ENCODE assay signal across 9 cellular contexts in the genomic region with DNA sequence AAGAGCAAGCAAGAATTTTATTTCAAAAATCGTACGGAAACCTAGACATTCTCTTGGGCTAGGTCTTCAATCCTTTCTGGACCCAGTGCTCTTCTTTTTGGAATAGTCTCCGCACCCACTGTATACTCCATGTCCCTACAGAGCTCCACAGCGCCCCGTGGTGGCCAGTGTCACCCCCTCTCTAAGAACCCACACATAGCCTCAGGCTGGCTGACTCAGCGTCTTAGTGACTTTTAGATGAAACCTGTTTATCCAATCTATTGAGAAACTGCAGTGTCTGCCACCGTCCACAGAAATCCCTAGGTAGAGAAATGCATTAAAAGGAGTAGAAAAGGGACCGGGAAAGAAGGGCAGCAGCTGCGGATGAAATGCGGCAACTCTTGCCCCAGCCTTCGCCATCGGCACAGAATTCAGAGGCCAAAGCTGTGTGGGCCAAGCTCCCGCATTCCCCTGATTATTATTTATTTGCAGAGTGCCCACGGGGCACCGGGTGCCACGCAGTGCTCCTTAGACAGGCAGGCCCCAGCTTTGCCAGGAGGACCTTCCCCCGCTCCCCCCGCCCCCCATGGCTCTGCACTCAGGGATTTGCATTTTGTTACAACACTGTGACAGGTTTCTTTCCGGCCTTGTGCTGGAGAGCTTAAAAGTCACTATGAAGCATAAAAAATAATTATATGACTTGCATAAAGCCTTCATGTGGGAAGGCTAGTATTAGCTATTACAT.
DNase-seq lines count a peak whose midpoint lies in the region; ATAC-seq, FAIRE-seq and TF ChIP-seq lines count a peak whose summit lies in the region.
"Had no signal": no experiment of that assay in that cellular context is flagged by ENCODE, and none has a peak within 500 bp of the region (broad histone marks: within the 10 kb centered on the region; RNA-seq: fewer than 3 reads in every experiment).

No MANE protein-coding gene starts in this region.

- POLR2A ChIA-PET in A549 (lab: Yijun Ruan, JAX) (no interaction called here), OCI-LY7 (lab: Charles Lee) (interaction anchor here (0.6 kb wide), 1 partner anchor 492 kb away, joined by 4 read pairs; no protein-coding TSS in a partner anchor)

- peaks cover 23% of the 10 kb centered on the region for H3K27me3 Mint-ChIP-seq in activated T-cell treated with anti-CD3 and anti-CD28 coated beads, Interleukin-2, amount 50 U/mL, for 4 hours (ENCODE audit: low read depth)

- no peaks in the 10 kb centered on the region for H4K20me1 ChIP-seq in OCI-LY7 (ENCODE audit: insufficient read depth, low read length)

- ATAC-seq in A549 = peak in 1 of 2 experiments; percentile 74; a peak in 3 of 6 replicates
- no peak for ATAC-seq in activated T-cell treated with anti-CD3 and anti-CD28 coated beads, Interleukin-2, amount 50 U/mL, for 4 hours

- TF ChIP-seq CTCF in A549 (IDR thresholded peaks at IDR 0.05) (no peak; the same call in 2 of the 3 replicates), OCI-LY7 (conservative IDR thresholded peaks at IDR 0.05; ENCODE audit: low read length) (peak; percentile 72), esophagus muscularis mucosa (IDR thresholded peaks at IDR 0.05) (peak in 2 of 3 experiments; percentile 9 to 12)

- CTCF ChIA-PET in A549 (lab: Yijun Ruan, JAX) = interaction anchor here (0.6 to 3.5 kb wide), 5 partner anchors 9 to 176 kb away, joined by 3 to 10 read pairs (median 3); no protein-coding TSS in a partner anchor
- CTCF ChIA-PET in OCI-LY7 (lab: Charles Lee; ENCODE audit: unreplicated experiment) = no interaction called here

- no peak overlapping the region for H2AFZ ChIP-seq in OCI-LY7 (ENCODE audit: low read length)

- H3K79me2 ChIP-seq in OCI-LY7 (ENCODE audit: insufficient read depth, low read depth, low read length) = no peaks in the 10 kb centered on the region

- 53% methylated on average over 19 of the region's 19 CpGs for WGBS in A549 (ENCODE audit: missing lambda C conversion rate)
- WGBS in esophagus muscularis mucosa = 66% methylated on average over 19 of the region's 19 CpGs

- H3K36me3 Mint-ChIP-seq in activated T-cell treated with anti-CD3 and anti-CD28 coated beads, Interleukin-2, amount 50 U/mL, for 4 hours (ENCODE audit: insufficient read depth) = no peaks in the 10 kb centered on the region

- DNase-seq in A549 (ENCODE audit: low read depth in 1 of 2, low spot score in 1 of 2) = peak in 1 of 2 experiments; percentile 55
- DNase-seq in OCI-LY7 (ENCODE audit: low spot score) = peak; percentile 29
- DNase-seq in esophagus muscularis mucosa (ENCODE audit: extremely low spot score) = no peak
- no peak for DNase-seq in effector CD4-positive, alpha-beta T cell
- no peak for DNase-seq in NCI-H2171 treated with DMSO at 0.1 percent for 48 hours (lab: John Stamatoyannopoulos, UW)
- DNase-seq in activated T-cell treated with anti-CD3 and anti-CD28 coated beads, Interleukin-2, amount 50 U/mL, for 4 hours = no peak
- DNase-seq in GM19240 (ENCODE audit: insufficient read length, low spot score) = no peak

- H3K27me3 ChIP-seq in esophagus muscularis mucosa = no peaks in the 10 kb centered on the region

- no peaks in the 10 kb centered on the region for H3K9me3 Mint-ChIP-seq in activated T-cell treated with anti-CD3 and anti-CD28 coated beads, Interleukin-2, amount 50 U/mL, for 4 hours
- H3K9me3 Mint-ChIP-seq: dendritic cell treated with granulocyte-macrophage colony-stimulating factor and Interleukin-4, amounts not matched to agents 40 ng/mL and 50 ng/mL, for 4 days had no signal

- H3K27ac ChIP-seq in A549 (no peak overlapping the region), OCI-LY7 (ENCODE audit: low read depth, low read length, poor library complexity, severe bottlenecking) (no peak overlapping the region), esophagus muscularis mucosa (replicated peaks in 1 of 4) (no peak overlapping the region)

- H3K9me3 ChIP-seq in A549 (no peaks in the 10 kb centered on the region), ES-I3 (ENCODE audit: control insufficient read depth, insufficient read depth, low read length) (no peaks in the 10 kb centered on the region), OCI-LY7 (ENCODE audit: low read length) (no peaks in the 10 kb centered on the region), esophagus muscularis mucosa (no peaks in the 10 kb centered on the region)

- TF ChIP-seq POLR2A in A549 (IDR thresholded peaks at IDR 0.05; ENCODE audit: low read length) = no peak
- no peak for TF ChIP-seq POLR2A in esophagus muscularis mucosa (IDR thresholded peaks at IDR 0.05; ENCODE audit: low read depth)

- H3K4me3 Mint-ChIP-seq in activated T-cell treated with anti-CD3 and anti-CD28 coated beads, Interleukin-2, amount 50 U/mL, for 4 hours = no peak overlapping the region
- H3K4me3 Mint-ChIP-seq: dendritic cell treated with granulocyte-macrophage colony-stimulating factor and Interleukin-4, amounts not matched to agents 40 ng/mL and 50 ng/mL, for 4 days had no signal

- H3K9me2 ChIP-seq in OCI-LY7 (ENCODE audit: insufficient read depth, low read length) = no peaks in the 10 kb centered on the region

- H3K4me1 ChIP-seq in A549 (no peaks in the 10 kb centered on the region), ES-I3 (ENCODE audit: insufficient read depth, low read length) (peaks cover 29% of the 10 kb centered on the region), OCI-LY7 (ENCODE audit: insufficient read depth, low read length, poor library complexity, severe bottlenecking) (peaks cover 22% of the 10 kb centered on the region), esophagus muscularis mucosa (peaks cover 0 to 4% (median 0%) of the 10 kb centered on the region in 4 donors)

- H3K4me2 ChIP-seq in A549 (no peak overlapping the region), OCI-LY7 (ENCODE audit: low read length) (peak overlapping the region; percentile 33; the same call in 1 of the 2 replicates)

- no peak for FAIRE-seq in A549 (lab: Jason Lieb, UNC)

- no peak for TF ChIP-seq RAD21 in A549 (conservative IDR thresholded peaks at IDR 0.05 in 1 of 2, IDR thresholded peaks at IDR 0.05 in 1 of 2)

- BruUV-seq in OCI-LY7 (replicated peaks; lab: Mats Ljungman, UMichigan) = no TSS peak

- TF ChIP-seq EP300 in A549 (IDR thresholded peaks at IDR 0.05) = no peak
- TF ChIP-seq EP300 in esophagus muscularis mucosa (IDR thresholded peaks at IDR 0.05) = no peak

- no peak overlapping the region for H3K4me3 ChIP-seq in A549
- H3K4me3 ChIP-seq in OCI-LY7 (ENCODE audit: low read depth, low read length, poor library complexity, severe bottlenecking) = no peak overlapping the region
- H3K4me3 ChIP-seq in esophagus muscularis mucosa = no peak overlapping the region

- H3K9ac ChIP-seq in ES-I3 (ENCODE audit: low read depth, low read length) = 0 out of 2 replicates have a peak overlapping the region, but pooled peaks have one; percentile 17

- intact Hi-C loops in OCI-LY7 (cut with micrococcal nuclease; ENCODE audit: unreplicated experiment) (no loop called here), esophagus muscularis mucosa (cut with DNase I) (no loop called here)

- H3K4me1 Mint-ChIP-seq in activated T-cell treated with anti-CD3 and anti-CD28 coated beads, Interleukin-2, amount 50 U/mL, for 4 hours (ENCODE audit: low read depth) = no peaks in the 10 kb centered on the region

- H3K36me3 ChIP-seq in ES-I3 (ENCODE audit: insufficient read depth, low read length) (no peaks in the 10 kb centered on the region), OCI-LY7 (ENCODE audit: insufficient read depth, low read length) (no peaks in the 10 kb centered on the region), esophagus muscularis mucosa (peaks cover 5 to 91% (median 68%) of the 10 kb centered on the region in 4 donors)

TF ChIP-seq in A549, 52 proteins besides CTCF, POLR2A, EP300 and RAD21:
- peak; percentile 79 for TF ChIP-seq MAFK (IDR thresholded peaks at IDR 0.05; ENCODE audit: partially characterized antibody)
- TF ChIP-seq CHD2 (IDR thresholded peaks at IDR 0.05; ENCODE audit: low read length, partially characterized antibody) = no peak
